Comparison of ENCODE assay signal across 11 cellular contexts in the genomic region with DNA sequence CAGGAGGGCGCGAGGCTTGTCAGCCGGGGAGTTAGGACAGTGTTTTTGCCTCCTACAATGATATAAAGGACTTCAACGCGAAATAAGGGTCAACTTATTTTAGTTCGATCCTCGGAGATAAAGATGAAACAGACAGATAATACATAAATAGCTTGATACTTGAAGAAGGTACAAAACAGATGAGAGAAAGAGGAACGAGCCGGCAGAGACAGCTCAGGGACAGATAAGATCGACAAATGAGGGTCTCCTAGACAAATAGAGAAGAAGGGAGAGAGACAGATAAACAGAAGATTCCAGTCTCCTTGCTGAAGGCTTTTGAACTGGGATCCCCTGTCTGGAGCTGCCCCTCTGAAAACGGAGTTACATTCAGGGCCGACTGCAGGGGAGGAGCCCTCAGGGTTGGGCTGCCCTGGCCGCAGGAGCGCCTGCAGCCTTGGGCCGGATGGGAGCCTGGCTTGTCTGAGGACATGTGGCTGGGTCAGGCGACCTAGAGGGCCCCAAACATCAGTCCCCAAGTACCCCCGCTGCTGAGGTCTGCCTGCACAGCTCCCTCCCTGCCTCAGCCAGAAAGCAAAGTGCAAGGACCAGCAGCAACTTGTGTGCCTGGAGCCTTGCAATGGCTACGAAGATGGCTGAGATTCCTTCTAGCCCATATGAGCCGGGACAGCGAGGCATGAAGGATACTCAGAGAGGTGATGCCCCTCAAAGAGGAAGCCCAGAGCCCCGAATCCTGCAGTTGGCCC. TPM values are rescaled to one million over a fixed set of nuclear protein-coding genes. Genes with fewer than 3 reads are reported as not detected.
DNase-seq lines count a peak whose midpoint lies in the region; ATAC-seq and TF ChIP-seq lines count a peak whose summit lies in the region.
"Had no signal": no experiment of that assay in that cellular context is flagged by ENCODE, and none has a peak within 500 bp of the region (broad histone marks: within the 10 kb centered on the region; RNA-seq: fewer than 3 reads in every experiment).

No MANE protein-coding gene starts in this region.

- TF ChIP-seq CTCF in MCF 10A (IDR thresholded peaks at IDR 0.05; ENCODE audit: unreplicated experiment), result no peak
- TF ChIP-seq CTCF in mammary epithelial cell (conservative IDR thresholded peaks at IDR 0.05 in 1 of 2, IDR thresholded peaks at IDR 0.05 in 1 of 2; ENCODE audit: extremely low read depth in 1 of 2, insufficient read depth in 1 of 2, low read depth in 1 of 2, low read length in 2 of 2), result no peak
- no peak for TF ChIP-seq CTCF in RWPE2 (IDR thresholded peaks at IDR 0.05; ENCODE audit: poor library complexity, severe bottlenecking)
- no peak for TF ChIP-seq CTCF in endothelial cell (IDR thresholded peaks at IDR 0.05; ENCODE audit: unreplicated experiment)

- intact Hi-C loops in MCF 10A (cut with micrococcal nuclease), result no loop called here
- intact Hi-C loops in mammary epithelial cell (cut with micrococcal nuclease), result no loop called here

- no peak overlapping the region for H2AFZ ChIP-seq in mammary epithelial cell (ENCODE audit: low read depth, low read length)

- BruUV-seq in MCF 10A (replicated peaks; lab: Mats Ljungman, UMichigan), result no TSS peak
- no TSS peak for BruUV-seq in mammary epithelial cell (replicated peaks; lab: Mats Ljungman, UMichigan)

- peaks cover 89% of the 10 kb centered on the region for H3K27me3 ChIP-seq in mammary epithelial cell (ENCODE audit: insufficient read depth, low read length)
- H3K27me3 ChIP-seq in RWPE2 (ENCODE audit: insufficient read depth, poor library complexity, severe bottlenecking), result peaks cover 98% of the 10 kb centered on the region

- H3K9me3 Mint-ChIP-seq in MCF 10A (ENCODE audit: unreplicated experiment), result no peaks in the 10 kb centered on the region
- no peaks in the 10 kb centered on the region for H3K9me3 Mint-ChIP-seq in endothelial cell (ENCODE audit: unreplicated experiment)

- DNase-seq in MCF 10A (ENCODE audit: unreplicated experiment) (no peak), mammary epithelial cell (no peak), RWPE2 (ENCODE audit: low spot score) (peak; percentile 60), endothelial cell (ENCODE audit: low spot score) (no peak), SW480 (ENCODE audit: low spot score) (no peak), LoVo (ENCODE audit: low spot score) (no peak)
- DNase-seq: NCI-H526 treated with DMSO at 0.1 percent for 48 hours had no signal

- H3K4me1 ChIP-seq in mammary epithelial cell (ENCODE audit: insufficient read depth, low read length) (no peaks in the 10 kb centered on the region), RWPE2 (ENCODE audit: insufficient read depth, poor library complexity, severe bottlenecking) (no peaks in the 10 kb centered on the region)

- H3K4me3 Mint-ChIP-seq in MCF 10A (ENCODE audit: unreplicated experiment), result peak overlapping the region; percentile 35
- peak overlapping the region; percentile 39 for H3K4me3 Mint-ChIP-seq in endothelial cell (ENCODE audit: unreplicated experiment)

- no peaks in the 10 kb centered on the region for H3K79me2 ChIP-seq in mammary epithelial cell (ENCODE audit: insufficient read depth, low read length)

- no peak overlapping the region for H3K4me3 ChIP-seq in mammary epithelial cell (replicated peaks in 1 of 3; ENCODE audit: insufficient read depth in 1 of 3, low read depth in 2 of 3, low read length in 3 of 3)
- H3K4me3 ChIP-seq in RWPE2 (ENCODE audit: severe bottlenecking), result no peak overlapping the region

- CTCF ChIA-PET in MCF 10A (lab: Yijun Ruan, JAX), result interaction anchor here (0.6 to 1.6 kb wide), 5 partner anchors 9 to 439 kb away, joined by 3 to 5 read pairs (median 3); no protein-coding TSS in a partner anchor
- CTCF ChIA-PET in mammary epithelial cell (lab: Charles Lee; ENCODE audit: low non-redundant PET), result no interaction called here

- dilution Hi-C loops in mammary epithelial cell (cut with HindIII; ENCODE audit: low sequenced_read_pairs), result no loop called here

- POLR2A ChIA-PET in MCF 10A (lab: Yijun Ruan, JAX), result interaction anchor here (0.6 kb wide), 1 partner anchor 131 kb away, joined by 4 read pairs; no protein-coding TSS in a partner anchor

- 19% methylated on average over 18 of the region's 21 CpGs for WGBS in mammary epithelial cell (ENCODE audit: low coverage, missing lambda C conversion rate)

- no peaks in the 10 kb centered on the region for H3K9me3 ChIP-seq in mammary epithelial cell (replicated peaks; ENCODE audit: insufficient read depth, low read length)
- H3K9me3 ChIP-seq in RWPE2 (ENCODE audit: severe bottlenecking), result no peaks in the 10 kb centered on the region

- H3K27ac ChIP-seq in mammary epithelial cell (ENCODE audit: insufficient read depth, low read depth, low read length) (no peak overlapping the region), RWPE2 (ENCODE audit: poor library complexity, severe bottlenecking) (no peak overlapping the region)
- H3K27ac ChIP-seq: KMS-11 had no signal

- no peak for ATAC-seq in RWPE2 (ENCODE audit: low read depth)
- no peak for ATAC-seq in HG02840 (IDR thresholded peaks at IDR 0.05; ENCODE audit: low FRiP score, unreplicated experiment)
- no peak for ATAC-seq in HG03196 (IDR thresholded peaks at IDR 0.05; ENCODE audit: unreplicated experiment)

- no peaks in the 10 kb centered on the region for H3K36me3 ChIP-seq in mammary epithelial cell (ENCODE audit: insufficient read depth, low read length)
- H3K36me3 ChIP-seq in RWPE2 (ENCODE audit: low read depth), result no peaks in the 10 kb centered on the region

- H3K9ac ChIP-seq in mammary epithelial cell (ENCODE audit: insufficient read depth, low read length), result no peak overlapping the region
- H3K9ac ChIP-seq: KMS-11 had no signal

- peaks cover 4% of the 10 kb centered on the region for H4K20me1 ChIP-seq in mammary epithelial cell (ENCODE audit: insufficient read depth, low read length)

- H3K4me1 Mint-ChIP-seq in MCF 10A (ENCODE audit: insufficient read depth, unreplicated experiment), result peaks cover 12% of the 10 kb centered on the region
- H3K4me1 Mint-ChIP-seq in endothelial cell (ENCODE audit: unreplicated experiment), result peaks cover 18% of the 10 kb centered on the region

- H3K27ac Mint-ChIP-seq in MCF 10A (ENCODE audit: low read depth, unreplicated experiment), result no peak overlapping the region
- H3K27ac Mint-ChIP-seq in endothelial cell (ENCODE audit: unreplicated experiment), result peak overlapping the region; percentile 6

- H3K36me3 Mint-ChIP-seq in MCF 10A (ENCODE audit: insufficient read depth, unreplicated experiment) (no peaks in the 10 kb centered on the region), endothelial cell (ENCODE audit: low read depth, unreplicated experiment) (peaks cover 6% of the 10 kb centered on the region)

- H3K27me3 Mint-ChIP-seq in MCF 10A (ENCODE audit: insufficient read depth, unreplicated experiment), result peaks cover 64% of the 10 kb centered on the region
- peaks cover 39% of the 10 kb centered on the region for H3K27me3 Mint-ChIP-seq in endothelial cell (ENCODE audit: unreplicated experiment)

- no peak overlapping the region for H3K4me2 ChIP-seq in mammary epithelial cell (ENCODE audit: insufficient read depth, low read depth, low read length)
- H3K4me2 ChIP-seq: KMS-11 had no signal

- in situ Hi-C loops in mammary epithelial cell (cut with MboI; ENCODE audit: low sequenced_read_pairs in 2 of 2), result no loop called here

RNA-seq across cellular contexts. Expression of gene SKOR1, which starts 1.0 kb away (rescaled TPM):
- 0.07 and 0.17 TPM in 2 replicates for total RNA-seq in MCF 10A (2022)
- under 1 TPM in 1 of 2 donors, not detected in 1; under 0.01 TPM for total RNA-seq in mammary epithelial cell
- polyA plus RNA-seq in mammary epithelial cell, result 0.02 TPM
- not detected for polyA minus RNA-seq in mammary epithelial cell
- total RNA-seq in endothelial cell (ENCODE audit: unreplicated experiment), result 0.21 TPM

RNA-seq across cellular contexts. Expression of gene RNU6-1, which starts 15.5 kb away (rescaled TPM):
- total RNA-seq in MCF 10A (2022) (not detected in 2 replicates), mammary epithelial cell (not detected), endothelial cell (ENCODE audit: unreplicated experiment) (not detected)
- not detected for polyA plus RNA-seq in mammary epithelial cell
- not detected for polyA minus RNA-seq in mammary epithelial cell
- polyA plus RNA-seq: adipose tissue had no signal
